In the genomic region with DNA sequence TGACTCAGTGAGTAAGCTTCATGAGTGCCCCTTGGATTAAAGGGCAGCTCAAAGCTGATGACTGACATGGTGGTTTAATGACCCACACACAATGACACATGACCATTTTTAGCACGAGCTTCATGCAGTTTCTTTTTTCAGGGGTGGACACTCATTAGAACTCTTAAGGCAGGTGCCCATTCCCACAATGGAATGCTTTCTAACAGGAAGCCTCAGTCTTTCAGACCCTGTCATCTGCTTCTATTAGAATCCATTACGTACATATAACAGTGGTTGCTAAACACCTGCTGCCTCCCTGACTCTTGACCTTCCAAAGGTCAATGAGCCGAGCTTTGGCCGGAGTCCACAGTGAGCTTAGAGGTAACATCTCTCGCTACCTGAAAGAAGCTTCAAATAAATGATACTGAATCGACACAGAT, we compare ENCODE assay signal across 11 cellular contexts. TPM values are rescaled to one million over a fixed set of nuclear protein-coding genes. Genes with fewer than 3 reads are reported as not detected.
DNase-seq lines count a peak whose midpoint lies in the region; ATAC-seq and TF ChIP-seq lines count a peak whose summit lies in the region.
"Had no signal": no experiment of that assay in that cellular context is flagged by ENCODE, and none has a peak within 500 bp of the region (broad histone marks: within the 10 kb centered on the region; RNA-seq: fewer than 3 reads in every experiment).

No MANE protein-coding gene starts in this region.

- H3K27me3 ChIP-seq in GM23338 (ENCODE audit: insufficient read depth) (no peaks in the 10 kb centered on the region), sigmoid colon (no peaks in the 10 kb centered on the region)
- no peaks in the 10 kb centered on the region for H3K27me3 ChIP-seq in CD4-positive, alpha-beta T cell (ENCODE audit: control insufficient read depth, insufficient read depth, low read length)

- no peaks in the 10 kb centered on the region for H3K9me3 Mint-ChIP-seq in GM23338
- H3K9me3 Mint-ChIP-seq in CD4-positive, alpha-beta T cell, result no peaks in the 10 kb centered on the region
- H3K9me3 Mint-ChIP-seq: effector memory CD8-positive, alpha-beta T cell had no signal

- no peaks in the 10 kb centered on the region for H3K36me3 ChIP-seq in GM23338 (ENCODE audit: insufficient read depth)
- H3K36me3 ChIP-seq in sigmoid colon, result no peaks in the 10 kb centered on the region

- no peak for TF ChIP-seq CTCF in GM23338 (conservative IDR thresholded peaks at IDR 0.05; ENCODE audit: low read depth in 2 of 2)
- TF ChIP-seq CTCF in fibroblast of villous mesenchyme (IDR thresholded peaks at IDR 0.05; ENCODE audit: insufficient read depth, low read depth, low read length), result no peak
- no peak for TF ChIP-seq CTCF in sigmoid colon (IDR thresholded peaks at IDR 0.05)
- TF ChIP-seq CTCF in CD4-positive, alpha-beta T cell (IDR thresholded peaks at IDR 0.05), result no peak

- CTCF ChIA-PET in CD4-positive, alpha-beta T cell (lab: Charles Lee), result interaction anchor here (1.0 to 8.2 kb wide), 5 partner anchors 10 to 283 kb away, joined by 3 to 56 read pairs (median 3); a partner anchor contains a TSS

- no peak overlapping the region for H3K27ac Mint-ChIP-seq in GM23338
- H3K27ac Mint-ChIP-seq in CD4-positive, alpha-beta T cell, result no peak overlapping the region
- H3K27ac Mint-ChIP-seq: effector memory CD8-positive, alpha-beta T cell had no signal

- no peaks in the 10 kb centered on the region for H3K36me3 Mint-ChIP-seq in GM23338 (ENCODE audit: low read depth)
- no peaks in the 10 kb centered on the region for H3K36me3 Mint-ChIP-seq in CD4-positive, alpha-beta T cell (ENCODE audit: low read depth)

- H3K9me2 ChIP-seq in GM23338 (ENCODE audit: insufficient read depth), result no peaks in the 10 kb centered on the region

- H3F3A ChIP-seq in GM23338 (replicated peaks; ENCODE audit: low read depth), result no peaks in the 10 kb centered on the region

- 42 to 79% methylated on average over 6 of the region's 6 CpGs for WGBS in sigmoid colon, 2 donors

- H3K4me2 ChIP-seq in GM23338, result no peak overlapping the region

- H3K4me3 ChIP-seq in GM23338, result no peak overlapping the region
- no peak overlapping the region for H3K4me3 ChIP-seq in fibroblast of villous mesenchyme (ENCODE audit: low read depth, low read length)
- no peak overlapping the region for H3K4me3 ChIP-seq in sigmoid colon

- H3K27me3 Mint-ChIP-seq in GM23338 (ENCODE audit: insufficient read depth, low read depth, poor library complexity), result no peaks in the 10 kb centered on the region
- H3K27me3 Mint-ChIP-seq in CD4-positive, alpha-beta T cell, result no peaks in the 10 kb centered on the region
- H3K27me3 Mint-ChIP-seq: effector memory CD8-positive, alpha-beta T cell had no signal

- ATAC-seq in GM23338, result no peak
- ATAC-seq in CD4-positive, alpha-beta T cell (ENCODE audit: poor library complexity), result no peak
- ATAC-seq in GM21576 (IDR thresholded peaks at IDR 0.05; ENCODE audit: unreplicated experiment), result no peak
- ATAC-seq: effector memory CD8-positive, alpha-beta T cell had no signal

- H3K9me3 ChIP-seq in sigmoid colon, result no peaks in the 10 kb centered on the region
- no peaks in the 10 kb centered on the region for H3K9me3 ChIP-seq in CD4-positive, alpha-beta T cell (ENCODE audit: control insufficient read depth, low read length)

- no peak for TF ChIP-seq POLR2A in sigmoid colon (IDR thresholded peaks at IDR 0.05)

- no peak for DNase-seq in GM23338 (ENCODE audit: low spot score)
- peak; percentile 46 for DNase-seq in RKO (ENCODE audit: low spot score)
- peak; percentile 36 for DNase-seq in fibroblast of villous mesenchyme (ENCODE audit: low read depth)
- DNase-seq in sigmoid colon, result no peak
- no peak for DNase-seq in NK-92 treated with Interleukin-12 subunit alpha and Interleukin-12 subunit beta, amount 100 ng/mL, for 24 hours (lab: John Stamatoyannopoulos, UW)
- no peak for DNase-seq in NCI-H1105 (lab: John Stamatoyannopoulos, UW)
- DNase-seq in CD4-positive, alpha-beta T cell, result no peak
- DNase-seq: effector memory CD8-positive, alpha-beta T cell; NCI-H524 treated with DMSO at 0.1 percent for 48 hours; stimulated activated CD4-positive, alpha-beta T cell treated with anti-CD3 and anti-CD28 coated beads, Interleukin-4, amount 100 ng/mL, for 1 hour had no signal

- H3K4me1 ChIP-seq in GM23338 (ENCODE audit: insufficient read depth) (no peaks in the 10 kb centered on the region), sigmoid colon (peaks cover 0 to 46% (median 40%) of the 10 kb centered on the region in 4 donors)

- no peaks in the 10 kb centered on the region for H3K79me2 ChIP-seq in GM23338 (replicated peaks; ENCODE audit: insufficient read depth)

- intact Hi-C loops in sigmoid colon (cut with DNase I), result loop anchor here (5.0 kb wide), 1 partner anchor 133 kb away; a partner anchor contains a TSS
- intact Hi-C loops in CD4-positive, alpha-beta T cell (cut with DNase I, micrococcal nuclease), result loop anchor here (5.0 kb wide), 3 partner anchors 137 to 703 kb away; a partner anchor contains a TSS

- H4K20me1 ChIP-seq in GM23338 (replicated peaks; ENCODE audit: insufficient read depth), result no peaks in the 10 kb centered on the region

- TF ChIP-seq EP300 in sigmoid colon (IDR thresholded peaks at IDR 0.05), result no peak

- H2AFZ ChIP-seq in GM23338, result 0 out of 2 replicates have a peak overlapping the region, but pooled peaks have one; percentile 43

- peaks cover 6% of the 10 kb centered on the region; the same call in 1 of the 3 replicates for H3K4me1 Mint-ChIP-seq in GM23338
- no peaks in the 10 kb centered on the region for H3K4me1 Mint-ChIP-seq in CD4-positive, alpha-beta T cell (ENCODE audit: low read depth)

- H3K4me3 Mint-ChIP-seq in GM23338, result no peak overlapping the region
- no peak overlapping the region for H3K4me3 Mint-ChIP-seq in CD4-positive, alpha-beta T cell
- H3K4me3 Mint-ChIP-seq: effector memory CD8-positive, alpha-beta T cell had no signal

- H3K27ac ChIP-seq in GM23338 (ENCODE audit: low read depth) (no peak overlapping the region), sigmoid colon (peak overlapping the region; percentile 78 to 89 (median 84))
- H3K27ac ChIP-seq in CD4-positive, alpha-beta T cell (ENCODE audit: low read depth, low read length), result no peak overlapping the region

- POLR2A ChIA-PET in CD4-positive, alpha-beta T cell (lab: Charles Lee), result no interaction called here

TF ChIP-seq in GM23338, 12 proteins besides CTCF, POLR2A, EP300 and RAD21 (continues in another document):
- TF ChIP-seq EZH2phosphoT487 (IDR thresholded peaks at IDR 0.05; ENCODE audit: unreplicated experiment) (no peak), STAT1 (IDR thresholded peaks at IDR 0.05; ENCODE audit: unreplicated experiment) (no peak), ZNF331 (CRISPR knock-in tag; IDR thresholded peaks at IDR 0.05; ENCODE audit: low read depth) (no peak)

RNA-seq across cellular contexts. Expression of a gene that starts 27.4 kb away (rescaled TPM):
- not detected in 2 replicates for total RNA-seq in GM23338 (2014; rRNA removed; shearing (Covaris generic))
- not detected in 2 replicates for polyA plus RNA-seq in GM23338 (2016; fragmentation: Nextera tagmentation; extraction: Ambion mirVana)
- total RNA-seq in fibroblast of villous mesenchyme, result 0.86 and 1.6 TPM in 2 replicates
- total RNA-seq in sigmoid colon, result 1 to 10 TPM in 1 of 4 donors, under 1 TPM in 1, not detected in 2; 0.82 to 2.1 TPM
- polyA plus RNA-seq in sigmoid colon, result 1 to 10 TPM in 1 of 3 donors, under 1 TPM in 1, not detected in 1; 0.28 to 2.4 TPM
- total RNA-seq in CD4-positive, alpha-beta T cell, result not detected

RNA-seq across cellular contexts. Expression of a gene that starts 47.3 kb away (rescaled TPM):
- 11.2 and 14.1 TPM in 2 replicates for total RNA-seq in GM23338 (2014; rRNA removed; shearing (Covaris generic))
- polyA plus RNA-seq in GM23338 (2016; fragmentation: Nextera tagmentation; extraction: Ambion mirVana), result 5.5 and 9.8 TPM in 2 replicates
- 24.2 and 35.0 TPM in 2 replicates for total RNA-seq in fibroblast of villous mesenchyme
- total RNA-seq in sigmoid colon, result 10 to 100 TPM; 34.3 to 71.7 (median 46.9) TPM
- polyA plus RNA-seq in sigmoid colon, result 10 to 100 TPM in 2 of 3 donors, 1 to 10 TPM in 1; 7.2 to 15.9 (median 12.0) TPM
- under 1 TPM; 0.33 to 0.36 TPM for total RNA-seq in CD4-positive, alpha-beta T cell

Comparison
In these comparisons a context has a peak if more than half of its experiments do, and no peak if none do; other contexts are left out.
1. DNase-seq: peak in RKO (single experiment) and fibroblast of villous mesenchyme (single experiment); none in GM23338 (single experiment), sigmoid colon (single experiment), NK-92 treated with Interleukin-12 subunit alpha and Interleukin-12 subunit beta, amount 100 ng/mL, for 24 hours (single experiment), NCI-H1105 (single experiment) and CD4-positive, alpha-beta T cell (0 of 10).
2. H3K27ac ChIP-seq: peak in sigmoid colon (4 of 4); none in GM23338 (single experiment) and CD4-positive, alpha-beta T cell (single experiment).